7 cellular contexts compared by ENCODE assay signal in the genomic region with DNA sequence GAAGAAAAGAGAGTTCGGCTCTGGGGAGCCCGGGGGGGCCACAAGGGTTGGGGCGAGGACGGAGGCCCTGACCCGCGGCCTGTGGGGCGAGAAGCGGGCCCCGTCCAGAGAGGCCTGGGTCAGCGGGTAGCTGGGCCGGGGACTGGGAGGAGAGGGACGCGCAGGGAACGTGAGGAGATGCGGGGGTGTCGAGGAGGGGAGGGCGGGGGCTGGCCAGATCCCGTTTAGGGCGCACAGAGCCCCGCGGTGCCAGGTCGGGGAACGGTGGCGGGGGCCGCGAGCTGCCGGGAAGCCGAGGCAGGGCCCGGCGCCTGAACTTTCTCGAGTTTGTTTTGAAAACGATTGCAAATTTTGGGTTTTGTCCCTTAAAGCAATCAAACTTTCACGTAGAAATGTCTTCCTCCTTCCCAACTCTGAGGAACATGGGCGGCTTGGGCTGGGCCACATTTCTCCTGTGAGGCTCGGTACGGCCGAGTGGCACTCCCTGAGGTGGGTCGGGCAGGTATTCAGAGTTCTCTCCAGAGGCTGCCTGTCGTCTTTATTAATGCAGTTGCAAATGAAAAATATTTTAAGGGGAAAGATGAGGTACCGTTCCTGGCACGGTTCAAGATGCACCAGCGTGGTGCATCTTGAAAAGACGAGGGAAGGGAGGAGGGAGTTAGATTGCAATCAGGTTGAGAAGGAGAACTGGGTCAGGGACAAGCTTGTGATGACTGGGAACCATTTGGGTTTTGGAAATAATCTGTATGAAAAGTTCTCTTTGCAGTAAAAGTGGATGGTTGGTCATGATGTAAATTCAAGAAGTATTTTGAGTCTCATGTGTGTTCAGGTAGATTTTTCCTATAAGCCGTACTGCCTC. TPM values are rescaled to one million over a fixed set of nuclear protein-coding genes. Genes with fewer than 3 reads are reported as not detected.
DNase-seq lines count a peak whose midpoint lies in the region; ATAC-seq, FAIRE-seq and TF ChIP-seq lines count a peak whose summit lies in the region.

No MANE protein-coding gene starts in this region.

- peak overlapping the region; percentile 84 to 95 for H3K27ac Mint-ChIP-seq in activated naive CD4-positive, alpha-beta T cell treated with anti-CD3 and anti-CD28 coated beads, Interleukin-2, amount 50 U/mL, for 72 hours

- TF ChIP-seq CTCF in right atrium auricular region (IDR thresholded peaks at IDR 0.05) (no peak), psoas muscle (IDR thresholded peaks at IDR 0.05) (no peak)

- H3K27ac ChIP-seq in right atrium auricular region (peak overlapping the region; percentile 67 to 79), psoas muscle (no peak overlapping the region)

- no peaks in the 10 kb centered on the region for H3K36me3 ChIP-seq in right atrium auricular region
- no peaks in the 10 kb centered on the region for H3K36me3 ChIP-seq in psoas muscle (ENCODE audit: insufficient read depth in 1 of 2, low read depth in 1 of 2)

- FAIRE-seq in GM12892 (lab: Jason Lieb, UNC) = peak; percentile 27

- no peaks in the 10 kb centered on the region for H3K27me3 ChIP-seq in right atrium auricular region
- no peaks in the 10 kb centered on the region for H3K27me3 ChIP-seq in psoas muscle (ENCODE audit: insufficient read depth in 3 of 3, low read length in 2 of 3)

- intact Hi-C loops in psoas muscle (cut with DNase I) = no loop called here

- no peaks in the 10 kb centered on the region for H3K9me3 Mint-ChIP-seq in activated naive CD4-positive, alpha-beta T cell treated with anti-CD3 and anti-CD28 coated beads, Interleukin-2, amount 50 U/mL, for 72 hours

- 5 to 10% (median 5%) methylated on average over 36 to 44 of the region's 44 CpGs for WGBS in psoas muscle, 3 donors

- peak; percentile 49 for DNase-seq in GM12892 (ENCODE audit: insufficient read length)
- peak; percentile 28 for DNase-seq in NAMALWA (ENCODE audit: low spot score)
- DNase-seq in activated naive CD4-positive, alpha-beta T cell treated with anti-CD3 and anti-CD28 coated beads, Interleukin-2, amount 50 U/mL, for 72 hours (ENCODE audit: low spot score in 2 of 2) = peak in 1 of 2 donors; percentile 29
- DNase-seq in right atrium auricular region (ENCODE audit: low spot score) = no peak
- DNase-seq in psoas muscle = peak; percentile 41 to 53
- DNase-seq in NCI-H1694 treated with DMSO at 0.1 percent for 48 hours (lab: John Stamatoyannopoulos, UW) = no peak

- H3K36me3 Mint-ChIP-seq in activated naive CD4-positive, alpha-beta T cell treated with anti-CD3 and anti-CD28 coated beads, Interleukin-2, amount 50 U/mL, for 72 hours = peaks cover 14 to 19% of the 10 kb centered on the region in 2 donors

- no peak for TF ChIP-seq POLR2A in GM12892 (IDR thresholded peaks at IDR 0.05; ENCODE audit: low read depth, low read length)

- H3K9me3 ChIP-seq in right atrium auricular region (no peaks in the 10 kb centered on the region), psoas muscle (no peaks in the 10 kb centered on the region)

- ATAC-seq in activated naive CD4-positive, alpha-beta T cell treated with anti-CD3 and anti-CD28 coated beads, Interleukin-2, amount 50 U/mL, for 72 hours = peak; percentile 5 to 21
- ATAC-seq in psoas muscle (peak; percentile 43 to 64 (median 47)), HG03378 (IDR thresholded peaks at IDR 0.05; ENCODE audit: unreplicated experiment) (no peak)

- peak overlapping the region; percentile 67 to 99 for H3K4me3 ChIP-seq in right atrium auricular region
- peak overlapping the region; percentile 94 for H3K4me3 ChIP-seq in psoas muscle

- H3K4me1 ChIP-seq in right atrium auricular region = peaks cover 0 to 32% of the 10 kb centered on the region in 2 donors
- peaks cover 5% of the 10 kb centered on the region for H3K4me1 ChIP-seq in psoas muscle

RNA-seq across cellular contexts. Expression of gene RNF8, which starts 1.0 kb away (rescaled TPM):
- 19.5 TPM for polyA plus RNA-seq in GM12892 (2012; ENCODE audit: missing spikeins)
- total RNA-seq in activated naive CD4-positive, alpha-beta T cell treated with anti-CD3 and anti-CD28 coated beads, Interleukin-2, amount 50 U/mL, for 72 hours = 10 to 100 TPM; 18.1 to 28.0 TPM
- total RNA-seq in right atrium auricular region (10 to 100 TPM; 17.0 to 17.3 TPM), psoas muscle (10 to 100 TPM; 10.7 to 17.8 (median 14.2) TPM)
- polyA plus RNA-seq in psoas muscle = 10 to 100 TPM in 2 of 3 donors, 1 to 10 TPM in 1; 9.4 to 28.5 (median 11.1) TPM

Comparison
In these comparisons a context has a peak if more than half of its experiments do, and no peak if none do; other contexts are left out.
1. DNase-seq: peak in GM12892 (single experiment), NAMALWA (single experiment) and psoas muscle (2 of 2); none in right atrium auricular region (single experiment) and NCI-H1694 treated with DMSO at 0.1 percent for 48 hours (single experiment).